Comparison of ENCODE assay signal across 8 cellular contexts in genomic region chr7:106425017-106425719, GRCh38.
DNase-seq lines count a peak whose midpoint lies in the region; ATAC-seq, FAIRE-seq and TF ChIP-seq lines count a peak whose summit lies in the region.

No MANE protein-coding gene starts in this region.

- peaks cover 75% of the 10 kb centered on the region for H3K4me1 Mint-ChIP-seq in activated T-helper 2 cell treated with anti-CD3 and anti-CD28 coated beads, Interferon-gamma antibody, Interleukin-2, Interleukin-4, amounts not matched to agents 10 μg/mL and 5 μg/mL and 100 μg/mL, durations not matched to agents 14 hours and 24 hours and 36 hours (ENCODE audit: low read depth)

- DNase-seq in HepG2 (ENCODE audit: low spot score), result no peak
- DNase-seq in NOMO-1 treated with dmso at 0.1 percent for 144 hours (lab: John Stamatoyannopoulos, UW; ENCODE audit: unreplicated experiment), result peak; percentile 74
- peak; percentile 44 for DNase-seq in activated T-helper 2 cell treated with anti-CD3 and anti-CD28 coated beads, Interferon-gamma antibody, Interleukin-2, Interleukin-4, amounts not matched to agents 10 μg/mL and 5 μg/mL and 100 μg/mL, durations not matched to agents 14 hours and 24 hours and 36 hours (ENCODE audit: low spot score)
- DNase-seq in Right ventricle myocardium superior, result peak; percentile 64
- DNase-seq in small intestine, result peak; percentile 16
- DNase-seq in iPS-NIHi11 (ENCODE audit: low spot score), result no peak

- POLR2A ChIA-PET in HepG2 (lab: Yijun Ruan, JAX), result no interaction called here

- peak overlapping the region in 2 of 3 donors; percentile 53 to 96 for H3K4me3 ChIP-seq in liver (ENCODE audit: low read depth in 1 of 3, low read length in 3 of 3)
- no peak overlapping the region for H3K4me3 ChIP-seq in HepG2 (replicated peaks in 1 of 3; ENCODE audit: insufficient read depth in 1 of 3, low read depth in 2 of 3, low read length in 3 of 3)
- no peak overlapping the region for H3K4me3 ChIP-seq in small intestine (ENCODE audit: low read depth in 1 of 2, low read length in 2 of 2)

- intact Hi-C loops in HepG2 (cut with micrococcal nuclease; ENCODE audit: unreplicated experiment), result no loop called here
- intact Hi-C loops in activated T-helper 2 cell treated with anti-CD3 and anti-CD28 coated beads, Interferon-gamma antibody, Interleukin-2, Interleukin-4, amounts not matched to agents 10 μg/mL and 5 μg/mL and 100 μg/mL, durations not matched to agents 14 hours and 24 hours and 36 hours (cut with micrococcal nuclease), result loop anchor here (1.0 to 5.0 kb wide), 9 partner anchors 19 to 618 kb away; no protein-coding TSS in a partner anchor
- intact Hi-C loops in Right ventricle myocardium superior (cut with DNase I), result no loop called here

- no peaks in the 10 kb centered on the region for H3K27me3 Mint-ChIP-seq in activated T-helper 2 cell treated with anti-CD3 and anti-CD28 coated beads, Interferon-gamma antibody, Interleukin-2, Interleukin-4, amounts not matched to agents 10 μg/mL and 5 μg/mL and 100 μg/mL, durations not matched to agents 14 hours and 24 hours and 36 hours (ENCODE audit: low read depth)

- no peaks in the 10 kb centered on the region for H4K20me1 ChIP-seq in HepG2 (ENCODE audit: insufficient read depth, low read length)

- WGBS in liver, result 10% methylated on average over 7 of the region's 7 CpGs
- 4% methylated on average over 4 of the region's 7 CpGs for WGBS in HepG2 (ENCODE audit: low lambda C conversion rate)
- WGBS in small intestine, 3 donors, result 5 to 10% (median 9%) methylated on average over 7 of the region's 7 CpGs

- no peak overlapping the region for H3K4me2 ChIP-seq in HepG2 (ENCODE audit: low read depth, low read length)

- peak; percentile 63 to 64 for TF ChIP-seq RAD21 in liver (IDR thresholded peaks at IDR 0.05)
- no peak for TF ChIP-seq RAD21 in HepG2 (CRISPR knock-in tag; IDR thresholded peaks at IDR 0.05)

- no peaks in the 10 kb centered on the region for H3K9me3 ChIP-seq in liver (ENCODE audit: control insufficient read depth in 4 of 4, low read length in 3 of 4)
- no peaks in the 10 kb centered on the region for H3K9me3 ChIP-seq in HepG2 (ENCODE audit: low read length)
- no peaks in the 10 kb centered on the region for H3K9me3 ChIP-seq in small intestine (ENCODE audit: control insufficient read depth, low read depth)

- peaks cover 7 to 29% (median 10%) of the 10 kb centered on the region in 4 donors for H3K4me1 ChIP-seq in liver (ENCODE audit: control insufficient read depth in 4 of 4, insufficient read depth in 4 of 4, low read length in 3 of 4)
- H3K4me1 ChIP-seq in HepG2 (ENCODE audit: insufficient read depth, low read length), result no peaks in the 10 kb centered on the region
- no peaks in the 10 kb centered on the region for H3K4me1 ChIP-seq in small intestine (ENCODE audit: control insufficient read depth in 2 of 2, insufficient read depth in 1 of 2, low read depth in 1 of 2, low read length in 1 of 2)

- peak overlapping the region; percentile 98 for H3K27ac Mint-ChIP-seq in activated T-helper 2 cell treated with anti-CD3 and anti-CD28 coated beads, Interferon-gamma antibody, Interleukin-2, Interleukin-4, amounts not matched to agents 10 μg/mL and 5 μg/mL and 100 μg/mL, durations not matched to agents 14 hours and 24 hours and 36 hours

- TF ChIP-seq EP300 in HepG2 (IDR thresholded peaks at IDR 0.05; ENCODE audit: low read depth in 2 of 2, low read length in 2 of 2), result no peak
- no peak for TF ChIP-seq EP300 in HepG2 (CRISPR knock-in tag; IDR thresholded peaks at IDR 0.05; ENCODE audit: borderline replicate concordance)

- no peaks in the 10 kb centered on the region for H3K36me3 Mint-ChIP-seq in activated T-helper 2 cell treated with anti-CD3 and anti-CD28 coated beads, Interferon-gamma antibody, Interleukin-2, Interleukin-4, amounts not matched to agents 10 μg/mL and 5 μg/mL and 100 μg/mL, durations not matched to agents 14 hours and 24 hours and 36 hours (ENCODE audit: low read depth)

- H3K27me3 ChIP-seq in liver (ENCODE audit: control insufficient read depth in 4 of 4, insufficient read depth in 4 of 4, low read length in 3 of 4) (no peaks in the 10 kb centered on the region), HepG2 (ENCODE audit: control insufficient read depth in 1 of 2, insufficient read depth in 2 of 2, low read length in 2 of 2) (peaks cover 0 to 19% of the 10 kb centered on the region in 2 experiments; a peak in 2 of 5 replicates), small intestine (ENCODE audit: control insufficient read depth in 2 of 2, insufficient read depth in 2 of 2, low read length in 2 of 2) (no peaks in the 10 kb centered on the region)

- in situ Hi-C loops in HepG2 (cut with HindIII; ENCODE audit: extremely low pct_ligation_motif_present, low pct_unique_long_range_greater_than_20kb), result no loop called here

- no peak for TF ChIP-seq POLR2A in HepG2 (IDR thresholded peaks at IDR 0.05; ENCODE audit: insufficient read depth in 1 of 2, low read depth in 2 of 2, low read length in 2 of 2)

- H3K36me3 ChIP-seq in liver (ENCODE audit: control insufficient read depth in 4 of 4, insufficient read depth in 3 of 4, low read depth in 1 of 4, low read length in 3 of 4) (no peaks in the 10 kb centered on the region), HepG2 (replicated peaks in 1 of 2; ENCODE audit: control insufficient read depth in 1 of 2, insufficient read depth in 2 of 2, low read length in 2 of 2) (no peaks in the 10 kb centered on the region), small intestine (ENCODE audit: control insufficient read depth in 2 of 2, insufficient read depth in 2 of 2, low read length in 2 of 2) (no peaks in the 10 kb centered on the region)

- no peak overlapping the region for H2AFZ ChIP-seq in HepG2 (ENCODE audit: low read length)

- H3K9me3 Mint-ChIP-seq in activated T-helper 2 cell treated with anti-CD3 and anti-CD28 coated beads, Interferon-gamma antibody, Interleukin-2, Interleukin-4, amounts not matched to agents 10 μg/mL and 5 μg/mL and 100 μg/mL, durations not matched to agents 14 hours and 24 hours and 36 hours, result no peaks in the 10 kb centered on the region

- H3K9ac ChIP-seq in liver (ENCODE audit: low read depth in 1 of 2, low read length in 2 of 2), result peak overlapping the region; percentile 80 to 84
- H3K9ac ChIP-seq in HepG2 (ENCODE audit: insufficient read depth, low read depth, low read length), result no peak overlapping the region

- ATAC-seq in HepG2, result no peak
- peak; percentile 92 for ATAC-seq in HG02973 (IDR thresholded peaks at IDR 0.05; ENCODE audit: unreplicated experiment)
- ATAC-seq in Right ventricle myocardium superior (ENCODE audit: poor library complexity), result peak; percentile 77

- H3K27ac ChIP-seq in liver (ENCODE audit: low read depth in 1 of 2, low read length in 2 of 2), result peak overlapping the region; percentile 92 to 93
- H3K27ac ChIP-seq in HepG2 (ENCODE audit: extremely low read length, insufficient read depth, low read length), result no peak overlapping the region
- peak overlapping the region in 1 of 2 donors; percentile 67 for H3K27ac ChIP-seq in small intestine (ENCODE audit: low read depth in 1 of 2, low read length in 1 of 2)

- no TSS peak for BruUV-seq in HepG2 (replicated peaks; lab: Mats Ljungman, UMichigan)

- H3K4me3 Mint-ChIP-seq in activated T-helper 2 cell treated with anti-CD3 and anti-CD28 coated beads, Interferon-gamma antibody, Interleukin-2, Interleukin-4, amounts not matched to agents 10 μg/mL and 5 μg/mL and 100 μg/mL, durations not matched to agents 14 hours and 24 hours and 36 hours (ENCODE audit: low read depth), result peak overlapping the region; percentile 65

- CTCF ChIA-PET in HepG2 (lab: Yijun Ruan, JAX; ENCODE audit: low intra/inter-chr PET ratio, low total read pairs), result no interaction called here

- no peaks in the 10 kb centered on the region for H3K79me2 ChIP-seq in HepG2 (ENCODE audit: insufficient read depth, low read length)

- FAIRE-seq in HepG2 (lab: Jason Lieb, UNC), result no peak
- no peak for FAIRE-seq in small intestine (lab: Jason Lieb, UNC)

- TF ChIP-seq CTCF in liver (IDR thresholded peaks at IDR 0.05; ENCODE audit: low read depth, low read length, missing input control), result no peak
- no peak for TF ChIP-seq CTCF in HepG2 (CRISPR knock-in tag; IDR thresholded peaks at IDR 0.05)

TF ChIP-seq in liver, 16 proteins besides CTCF, POLR2A, EP300 and RAD21 (continues in another document):
- TF ChIP-seq GABPA (IDR thresholded peaks at IDR 0.05 in 1 of 2, conservative IDR thresholded peaks at IDR 0.05 in 1 of 2) (peak in 1 of 2 donors; percentile 78), YY1 (IDR thresholded peaks at IDR 0.05) (peak; percentile 82), JUND (IDR thresholded peaks at IDR 0.05) (peak; percentile 88 to 91), RXRA (IDR thresholded peaks at IDR 0.05) (peak; percentile 79 to 88), EGR1 (IDR thresholded peaks at IDR 0.05; ENCODE audit: low read depth in 2 of 2) (peak in 1 of 2 donors; percentile 60)

TF ChIP-seq in HepG2, 621 proteins besides CTCF, POLR2A, EP300 and RAD21:
- TF ChIP-seq, protein P1, sequence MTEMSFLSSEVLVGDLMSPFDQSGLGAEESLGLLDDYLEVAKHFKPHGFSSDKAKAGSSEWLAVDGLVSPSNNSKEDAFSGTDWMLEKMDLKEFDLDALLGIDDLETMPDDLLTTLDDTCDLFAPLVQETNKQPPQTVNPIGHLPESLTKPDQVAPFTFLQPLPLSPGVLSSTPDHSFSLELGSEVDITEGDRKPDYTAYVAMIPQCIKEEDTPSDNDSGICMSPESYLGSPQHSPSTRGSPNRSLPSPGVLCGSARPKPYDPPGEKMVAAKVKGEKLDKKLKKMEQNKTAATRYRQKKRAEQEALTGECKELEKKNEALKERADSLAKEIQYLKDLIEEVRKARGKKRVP (CRISPR knock-in tag; IDR thresholded peaks at IDR 0.05), result peak in 1 of 2 experiments; percentile 31; a peak in 1 of 4 replicates
- TF ChIP-seq TP53 (CRISPR knock-in tag; conservative IDR thresholded peaks at IDR 0.05), result no peak

Comparison
In these comparisons a context has a peak if more than half of its experiments do, and no peak if none do; other contexts are left out.
1. H3K4me3 ChIP-seq: peak in liver (2 of 3); none in HepG2 (0 of 3) and small intestine (0 of 2).
2. DNase-seq: peak in NOMO-1 treated with dmso at 0.1 percent for 144 hours (single experiment), activated T-helper 2 cell treated with anti-CD3 and anti-CD28 coated beads, Interferon-gamma antibody, Interleukin-2, Interleukin-4, amounts not matched to agents 10 μg/mL and 5 μg/mL and 100 μg/mL, durations not matched to agents 14 hours and 24 hours and 36 hours (single experiment), Right ventricle myocardium superior (single experiment) and small intestine (single experiment); none in HepG2 (single experiment) and iPS-NIHi11 (single experiment).